ENCODE assay signal across 9 cellular contexts in the genomic region with DNA sequence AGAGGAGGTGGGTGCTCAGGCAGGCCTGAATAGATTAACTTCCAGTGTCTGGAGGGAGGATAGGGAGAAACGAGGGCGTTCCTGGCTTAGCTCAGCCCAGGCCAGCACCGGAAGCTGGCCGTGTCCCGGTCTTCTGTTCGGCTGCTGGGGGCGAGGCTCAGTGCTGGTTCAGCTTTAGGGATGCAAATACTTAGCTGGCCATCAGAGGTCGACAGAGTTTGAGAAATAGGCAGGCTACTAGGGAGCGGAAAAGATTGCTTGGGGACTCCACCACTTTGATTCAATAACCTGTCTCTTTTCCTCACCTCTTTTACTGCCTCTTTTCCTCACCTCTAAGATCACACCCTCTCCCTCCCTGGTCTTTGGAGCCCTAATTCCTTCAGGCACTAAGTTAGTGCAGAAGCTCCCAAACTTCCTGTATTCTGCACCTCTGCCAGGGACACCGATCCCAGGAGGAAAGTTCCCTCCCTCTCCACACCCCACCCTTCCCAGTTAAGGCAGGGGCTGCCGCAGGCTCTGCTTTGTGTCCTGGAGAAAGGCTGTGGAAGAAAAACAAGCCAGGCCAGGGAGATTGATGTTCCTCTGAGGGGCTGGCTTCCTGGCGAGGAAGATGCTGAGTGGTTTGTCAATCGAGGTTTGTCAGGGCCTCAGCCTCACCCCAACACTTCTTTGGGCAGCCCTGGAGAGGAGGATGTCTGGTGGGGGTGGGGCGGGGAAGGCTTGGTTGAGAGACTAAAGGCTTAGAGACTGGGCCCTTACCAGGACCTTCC. TPM values are rescaled to one million over a fixed set of nuclear protein-coding genes. Genes with fewer than 3 reads are reported as not detected.
DNase-seq lines count a peak whose midpoint lies in the region; ATAC-seq and TF ChIP-seq lines count a peak whose summit lies in the region.
"Had no signal": no experiment of that assay in that cellular context is flagged by ENCODE, and none has a peak within 500 bp of the region (broad histone marks: within the 10 kb centered on the region; RNA-seq: fewer than 3 reads in every experiment).

No MANE protein-coding gene starts in this region.

- intact Hi-C loops in natural killer cell (cut with micrococcal nuclease) (no loop called here), posterior vena cava (cut with DNase I) (loop anchor here (10.0 kb wide), 2 partner anchors 392 to 562 kb away; no protein-coding TSS in a partner anchor)

- no peaks in the 10 kb centered on the region for H3K36me3 Mint-ChIP-seq in natural killer cell
- no peaks in the 10 kb centered on the region for H3K36me3 Mint-ChIP-seq in natural killer cell treated with Interleukin-12 subunit alpha and Interleukin-12 subunit beta and Interleukin-15 and Interleukin-18, amount 100 ng/mL, for 72 hours
- no peaks in the 10 kb centered on the region for H3K36me3 Mint-ChIP-seq in T-helper 2 cell treated with Interferon-gamma antibody and Interleukin-4, amounts not matched to agents 5 μg/mL and 100 μg/mL, for 36 hours (ENCODE audit: low read depth)

- DNase-seq in natural killer cell (no peak), HS-27A (ENCODE audit: low read depth) (peak; percentile 11), SW480 (ENCODE audit: low spot score) (peak; percentile 66), foreskin fibroblast (peak; percentile 22 to 67), posterior vena cava (ENCODE audit: low spot score) (peak; percentile 85)
- DNase-seq in natural killer cell treated with Interleukin-12 subunit alpha and Interleukin-12 subunit beta and Interleukin-15 and Interleukin-18, amount 100 ng/mL, for 72 hours (ENCODE audit: low spot score), result no peak
- no peak for DNase-seq in T-helper 2 cell treated with Interferon-gamma antibody and Interleukin-4, amounts not matched to agents 5 μg/mL and 100 μg/mL, for 36 hours (ENCODE audit: low spot score)

- no peak overlapping the region for H3K4me3 ChIP-seq in foreskin fibroblast (ENCODE audit: low read depth in 1 of 2, low read length in 2 of 2)

- peaks cover 4 to 22% of the 10 kb centered on the region in 2 donors for H3K27me3 Mint-ChIP-seq in natural killer cell (ENCODE audit: low read depth in 2 of 2)
- H3K27me3 Mint-ChIP-seq in natural killer cell treated with Interleukin-12 subunit alpha and Interleukin-12 subunit beta and Interleukin-15 and Interleukin-18, amount 100 ng/mL, for 72 hours, result peaks cover 0 to 9% of the 10 kb centered on the region in 2 donors
- no peaks in the 10 kb centered on the region for H3K27me3 Mint-ChIP-seq in T-helper 2 cell treated with Interferon-gamma antibody and Interleukin-4, amounts not matched to agents 5 μg/mL and 100 μg/mL, for 36 hours (ENCODE audit: low read depth)

- no peak for TF ChIP-seq CTCF in natural killer cell (IDR thresholded peaks at IDR 0.05)
- peak; percentile 58 for TF ChIP-seq CTCF in foreskin fibroblast (IDR thresholded peaks at IDR 0.05; ENCODE audit: low read depth, low read length)

- no peaks in the 10 kb centered on the region for H3K9me3 Mint-ChIP-seq in natural killer cell
- no peaks in the 10 kb centered on the region for H3K9me3 Mint-ChIP-seq in natural killer cell treated with Interleukin-12 subunit alpha and Interleukin-12 subunit beta and Interleukin-15 and Interleukin-18, amount 100 ng/mL, for 72 hours
- no peaks in the 10 kb centered on the region for H3K9me3 Mint-ChIP-seq in T-helper 2 cell treated with Interferon-gamma antibody and Interleukin-4, amounts not matched to agents 5 μg/mL and 100 μg/mL, for 36 hours
- H3K9me3 Mint-ChIP-seq: dendritic cell treated with granulocyte-macrophage colony-stimulating factor and Interleukin-4, amounts not matched to agents 40 ng/mL and 50 ng/mL, for 4 days had no signal

- H3K4me1 Mint-ChIP-seq in natural killer cell, result peaks cover 3 to 12% of the 10 kb centered on the region in 2 donors
- peaks cover 0 to 3% of the 10 kb centered on the region in 2 donors for H3K4me1 Mint-ChIP-seq in natural killer cell treated with Interleukin-12 subunit alpha and Interleukin-12 subunit beta and Interleukin-15 and Interleukin-18, amount 100 ng/mL, for 72 hours (ENCODE audit: low read depth in 2 of 2)
- H3K4me1 Mint-ChIP-seq in T-helper 2 cell treated with Interferon-gamma antibody and Interleukin-4, amounts not matched to agents 5 μg/mL and 100 μg/mL, for 36 hours (ENCODE audit: low read depth), result peaks cover 4% of the 10 kb centered on the region

- no peak overlapping the region for H3K27ac Mint-ChIP-seq in natural killer cell
- H3K27ac Mint-ChIP-seq in natural killer cell treated with Interleukin-12 subunit alpha and Interleukin-12 subunit beta and Interleukin-15 and Interleukin-18, amount 100 ng/mL, for 72 hours, result no peak overlapping the region
- no peak overlapping the region for H3K27ac Mint-ChIP-seq in T-helper 2 cell treated with Interferon-gamma antibody and Interleukin-4, amounts not matched to agents 5 μg/mL and 100 μg/mL, for 36 hours
- H3K27ac Mint-ChIP-seq: dendritic cell treated with granulocyte-macrophage colony-stimulating factor and Interleukin-4, amounts not matched to agents 40 ng/mL and 50 ng/mL, for 4 days had no signal

- peak in 2 of 3 donors; percentile 49 to 57 for ATAC-seq in natural killer cell
- ATAC-seq in natural killer cell treated with Interleukin-12 subunit alpha and Interleukin-12 subunit beta and Interleukin-15 and Interleukin-18, amount 100 ng/mL, for 72 hours, result no peak
- no peak for ATAC-seq in GM21619 (IDR thresholded peaks at IDR 0.05; ENCODE audit: unreplicated experiment)

- no peak overlapping the region for H3K4me3 Mint-ChIP-seq in natural killer cell
- no peak overlapping the region for H3K4me3 Mint-ChIP-seq in natural killer cell treated with Interleukin-12 subunit alpha and Interleukin-12 subunit beta and Interleukin-15 and Interleukin-18, amount 100 ng/mL, for 72 hours
- no peak overlapping the region for H3K4me3 Mint-ChIP-seq in T-helper 2 cell treated with Interferon-gamma antibody and Interleukin-4, amounts not matched to agents 5 μg/mL and 100 μg/mL, for 36 hours
- H3K4me3 Mint-ChIP-seq: dendritic cell treated with granulocyte-macrophage colony-stimulating factor and Interleukin-4, amounts not matched to agents 40 ng/mL and 50 ng/mL, for 4 days had no signal

RNA-seq across cellular contexts. Expression of gene EFNB1, which starts 6.0 kb away (rescaled TPM):
- 1 to 10 TPM; 3.2 to 4.7 (median 3.3) TPM for total RNA-seq in natural killer cell
- 1 to 10 TPM; 3.4 to 3.9 TPM for total RNA-seq in natural killer cell treated with Interleukin-12 subunit alpha and Interleukin-12 subunit beta and Interleukin-15 and Interleukin-18, amount 100 ng/mL, for 72 hours
- total RNA-seq in posterior vena cava, result 10 to 100 TPM; 18.9 to 26.4 TPM

Comparison
In these comparisons a context has a peak if more than half of its experiments do, and no peak if none do; other contexts are left out.
1. ATAC-seq: peak in natural killer cell (2 of 3); none in natural killer cell treated with Interleukin-12 subunit alpha and Interleukin-12 subunit beta and Interleukin-15 and Interleukin-18, amount 100 ng/mL, for 72 hours (0 of 2) and GM21619 (single experiment).
2. DNase-seq: peak in HS-27A (single experiment), SW480 (single experiment), foreskin fibroblast (2 of 2) and posterior vena cava (single experiment); none in natural killer cell (single experiment), natural killer cell treated with Interleukin-12 subunit alpha and Interleukin-12 subunit beta and Interleukin-15 and Interleukin-18, amount 100 ng/mL, for 72 hours (single experiment) and T-helper 2 cell treated with Interferon-gamma antibody and Interleukin-4, amounts not matched to agents 5 μg/mL and 100 μg/mL, for 36 hours (single experiment).